In genomic region chr15:40323953-40324937, GRCh38 we compare ENCODE assay signal across 6 cellular contexts.
DNase-seq lines count a peak whose midpoint lies in the region; ATAC-seq and TF ChIP-seq lines count a peak whose summit lies in the region.

No MANE protein-coding gene starts in this region.

- no peak for TF ChIP-seq CTCF in cardiac fibroblast (IDR thresholded peaks at IDR 0.05; ENCODE audit: low read depth, low read length)
- no peak for TF ChIP-seq CTCF in neutrophil (IDR thresholded peaks at IDR 0.05)

- ATAC-seq in GM18511 (IDR thresholded peaks at IDR 0.05; ENCODE audit: unreplicated experiment) (peak; percentile 15), HG03469 (IDR thresholded peaks at IDR 0.05; ENCODE audit: unreplicated experiment) (peak; percentile 4)

- H3K9me3 ChIP-seq in neutrophil, result no peaks in the 10 kb centered on the region

- H3K4me3 ChIP-seq in cardiac fibroblast (replicated peaks in 1 of 2; ENCODE audit: low read depth in 2 of 2, low read length in 2 of 2), result peak overlapping the region; percentile 75 to 77
- peak overlapping the region; percentile 78 to 80 for H3K4me3 ChIP-seq in neutrophil (ENCODE audit: low read depth in 1 of 2, low read length in 1 of 2)

- H3K36me3 ChIP-seq in neutrophil, result no peaks in the 10 kb centered on the region

- H3K4me1 ChIP-seq in neutrophil (ENCODE audit: control insufficient read depth in 1 of 2, insufficient read depth in 1 of 2, low read depth in 1 of 2, low read length in 1 of 2), result peaks cover 18 to 36% of the 10 kb centered on the region in 2 experiments

- H3K27ac ChIP-seq in neutrophil, result peak overlapping the region; percentile 86

- DNase-seq in cardiac fibroblast (ENCODE audit: low read depth in 2 of 2), result no peak
- no peak for DNase-seq in NCI-H1694 (lab: John Stamatoyannopoulos, UW)
- DNase-seq in GM19240 (ENCODE audit: insufficient read length, low spot score), result no peak

- no peaks in the 10 kb centered on the region for H3K27me3 ChIP-seq in neutrophil
